In genomic region chr2:240893363-240893828, GRCh38 we compare ENCODE assay signal across 9 cellular contexts. TPM values are rescaled to one million over a fixed set of nuclear protein-coding genes. Genes with fewer than 3 reads are reported as not detected.
DNase-seq lines count a peak whose midpoint lies in the region; ATAC-seq and TF ChIP-seq lines count a peak whose summit lies in the region.
"Had no signal": no experiment of that assay in that cellular context is flagged by ENCODE, and none has a peak within 500 bp of the region (broad histone marks: within the 10 kb centered on the region; RNA-seq: fewer than 3 reads in every experiment).

No MANE protein-coding gene starts in this region.

- no peaks in the 10 kb centered on the region for H3K9me3 Mint-ChIP-seq in activated CD8-positive, alpha-beta T cell treated with anti-CD3 and anti-CD28 coated beads, Interleukin-2, amount 10 ng/mL, durations not matched to agents 7 days and 5 days (ENCODE audit: insufficient read depth)
- H3K9me3 Mint-ChIP-seq in memory B cell: no peaks in the 10 kb centered on the region
- no peaks in the 10 kb centered on the region for H3K9me3 Mint-ChIP-seq in type B pancreatic cell
- no peaks in the 10 kb centered on the region for H3K9me3 Mint-ChIP-seq in natural killer cell

- CTCF ChIA-PET in activated CD8-positive, alpha-beta T cell treated with anti-CD3 and anti-CD28 coated beads, Interleukin-2, amount 10 ng/mL, durations not matched to agents 7 days and 5 days (lab: Charles Lee): no interaction called here

- no peaks in the 10 kb centered on the region for H3K4me1 ChIP-seq in cardiac muscle cell (ENCODE audit: low read depth)
- peaks cover 14% of the 10 kb centered on the region for H3K4me1 ChIP-seq in left ventricle myocardium inferior
- peaks cover 0 to 9% of the 10 kb centered on the region in 2 donors for H3K4me1 ChIP-seq in right atrium auricular region

- POLR2A ChIA-PET in activated CD8-positive, alpha-beta T cell treated with anti-CD3 and anti-CD28 coated beads, Interleukin-2, amount 10 ng/mL, durations not matched to agents 7 days and 5 days (lab: Charles Lee): no interaction called here

- H3K4me3 ChIP-seq in cardiac muscle cell (no peak overlapping the region), left ventricle myocardium inferior (no peak overlapping the region), right atrium auricular region (no peak overlapping the region)

- intact Hi-C loops in left ventricle myocardium inferior (cut with micrococcal nuclease): no loop called here
- intact Hi-C loops in natural killer cell (cut with micrococcal nuclease): no loop called here

- H3K27ac ChIP-seq in cardiac muscle cell: no peak overlapping the region
- H3K27ac ChIP-seq in left ventricle myocardium inferior (replicated peaks): no peak overlapping the region
- H3K27ac ChIP-seq in right atrium auricular region: no peak overlapping the region

- H3K27me3 ChIP-seq in cardiac muscle cell (no peaks in the 10 kb centered on the region), left ventricle myocardium inferior (ENCODE audit: low read depth) (peaks cover 21% of the 10 kb centered on the region), right atrium auricular region (no peaks in the 10 kb centered on the region)

- H3K27ac Mint-ChIP-seq in activated CD8-positive, alpha-beta T cell treated with anti-CD3 and anti-CD28 coated beads, Interleukin-2, amount 10 ng/mL, durations not matched to agents 7 days and 5 days: no peak overlapping the region
- H3K27ac Mint-ChIP-seq in memory B cell: no peak overlapping the region
- peak overlapping the region; percentile 85 for H3K27ac Mint-ChIP-seq in type B pancreatic cell
- no peak overlapping the region for H3K27ac Mint-ChIP-seq in natural killer cell

- H3K4me3 Mint-ChIP-seq in activated CD8-positive, alpha-beta T cell treated with anti-CD3 and anti-CD28 coated beads, Interleukin-2, amount 10 ng/mL, durations not matched to agents 7 days and 5 days: no peak overlapping the region
- H3K4me3 Mint-ChIP-seq in memory B cell (no peak overlapping the region), type B pancreatic cell (peak overlapping the region; percentile 86), natural killer cell (no peak overlapping the region)

- ATAC-seq in activated CD8-positive, alpha-beta T cell treated with anti-CD3 and anti-CD28 coated beads, Interleukin-2, amount 10 ng/mL, durations not matched to agents 7 days and 5 days: peak; percentile 35
- ATAC-seq in memory B cell (ENCODE audit: low read depth) (peak; percentile 79), natural killer cell (no peak)

- H3K27me3 Mint-ChIP-seq in activated CD8-positive, alpha-beta T cell treated with anti-CD3 and anti-CD28 coated beads, Interleukin-2, amount 10 ng/mL, durations not matched to agents 7 days and 5 days (ENCODE audit: low read depth): no peaks in the 10 kb centered on the region
- H3K27me3 Mint-ChIP-seq in memory B cell (peaks cover 8% of the 10 kb centered on the region), type B pancreatic cell (no peaks in the 10 kb centered on the region), natural killer cell (ENCODE audit: low read depth in 2 of 2) (no peaks in the 10 kb centered on the region)

- no peaks in the 10 kb centered on the region for H3K36me3 Mint-ChIP-seq in activated CD8-positive, alpha-beta T cell treated with anti-CD3 and anti-CD28 coated beads, Interleukin-2, amount 10 ng/mL, durations not matched to agents 7 days and 5 days (ENCODE audit: low read depth)
- H3K36me3 Mint-ChIP-seq in memory B cell (no peaks in the 10 kb centered on the region), type B pancreatic cell (no peaks in the 10 kb centered on the region), natural killer cell (no peaks in the 10 kb centered on the region)

- H3K4me1 Mint-ChIP-seq in activated CD8-positive, alpha-beta T cell treated with anti-CD3 and anti-CD28 coated beads, Interleukin-2, amount 10 ng/mL, durations not matched to agents 7 days and 5 days (ENCODE audit: low read depth): no peaks in the 10 kb centered on the region
- H3K4me1 Mint-ChIP-seq in memory B cell (no peaks in the 10 kb centered on the region), type B pancreatic cell (ENCODE audit: unreplicated experiment) (peaks cover 6% of the 10 kb centered on the region), natural killer cell (no peaks in the 10 kb centered on the region)

- H3K36me3 ChIP-seq in cardiac muscle cell: no peaks in the 10 kb centered on the region
- no peaks in the 10 kb centered on the region for H3K36me3 ChIP-seq in left ventricle myocardium inferior
- no peaks in the 10 kb centered on the region for H3K36me3 ChIP-seq in right atrium auricular region

- H3K9me3 ChIP-seq in cardiac muscle cell (ENCODE audit: low read depth) (no peaks in the 10 kb centered on the region), left ventricle myocardium inferior (replicated peaks) (no peaks in the 10 kb centered on the region), right atrium auricular region (no peaks in the 10 kb centered on the region)

- peak; percentile 7 for TF ChIP-seq CTCF in cardiac muscle cell (IDR thresholded peaks at IDR 0.05; ENCODE audit: low read depth, low read length)
- TF ChIP-seq CTCF in left ventricle myocardium inferior (IDR thresholded peaks at IDR 0.05; ENCODE audit: borderline replicate concordance): no peak
- peak; percentile 42 for TF ChIP-seq CTCF in type B pancreatic cell (conservative IDR thresholded peaks at IDR 0.05)
- no peak for TF ChIP-seq CTCF in natural killer cell (IDR thresholded peaks at IDR 0.05)
- no peak for TF ChIP-seq CTCF in right atrium auricular region (IDR thresholded peaks at IDR 0.05)

- DNase-seq in cardiac muscle cell (ENCODE audit: low read depth in 1 of 2, low spot score in 1 of 2) (peak in 1 of 2 donors; percentile 51), left ventricle myocardium inferior (no peak), memory B cell (ENCODE audit: low spot score in 2 of 2) (no peak), type B pancreatic cell (ENCODE audit: extremely low spot score, unreplicated experiment) (no peak), activated gamma-delta T cell (lab: John Stamatoyannopoulos, UW) (no peak), natural killer cell (no peak), right atrium auricular region (ENCODE audit: low spot score) (no peak)
- DNase-seq in activated CD8-positive, alpha-beta T cell treated with anti-CD3 and anti-CD28 coated beads, Interleukin-2, amount 10 ng/mL, durations not matched to agents 7 days and 5 days: peak; percentile 26

RNA-seq across cellular contexts. Expression of gene MAB21L4, which starts 2.6 kb away (rescaled TPM):
- 0.07 TPM in 1 of 2 replicates, not detected in the other for total RNA-seq in cardiac muscle cell
- not detected in 2 replicates for polyA plus RNA-seq in cardiac muscle cell
- not detected for total RNA-seq in left ventricle myocardium inferior
- not detected for total RNA-seq in activated CD8-positive, alpha-beta T cell treated with anti-CD3 and anti-CD28 coated beads, Interleukin-2, amount 10 ng/mL, durations not matched to agents 7 days and 5 days
- total RNA-seq in type B pancreatic cell (ENCODE audit: low replicate concordance): 62.0 and 157 TPM in 2 replicates
- not detected for total RNA-seq in natural killer cell
- under 1 TPM in 1 of 2 donors, not detected in 1; 0.31 TPM for total RNA-seq in right atrium auricular region
- total RNA-seq: LHCN-M2 had no signal

RNA-seq across cellular contexts. Expression of gene CROCC2, which starts 12.7 kb away (rescaled TPM):
- total RNA-seq in cardiac muscle cell: not detected in 2 replicates
- not detected in 2 replicates for polyA plus RNA-seq in cardiac muscle cell
- not detected for total RNA-seq in left ventricle myocardium inferior
- not detected for total RNA-seq in activated CD8-positive, alpha-beta T cell treated with anti-CD3 and anti-CD28 coated beads, Interleukin-2, amount 10 ng/mL, durations not matched to agents 7 days and 5 days
- 0.68 and 0.98 TPM in 2 replicates for total RNA-seq in type B pancreatic cell (ENCODE audit: low replicate concordance)
- total RNA-seq in natural killer cell: under 1 TPM in 1 of 3 donors, not detected in 2; 0.14 TPM
- not detected for total RNA-seq in right atrium auricular region

RNA-seq across cellular contexts. Expression of gene AGXT, which starts 24.8 kb away (rescaled TPM):
- total RNA-seq in cardiac muscle cell (0.06 and 0.67 TPM in 2 replicates), left ventricle myocardium inferior (not detected), type B pancreatic cell (ENCODE audit: low replicate concordance) (0.51 and 1.00 TPM in 2 replicates), natural killer cell (not detected), right atrium auricular region (not detected)
- polyA plus RNA-seq in cardiac muscle cell: 0.75 and 0.99 TPM in 2 replicates
- total RNA-seq in activated CD8-positive, alpha-beta T cell treated with anti-CD3 and anti-CD28 coated beads, Interleukin-2, amount 10 ng/mL, durations not matched to agents 7 days and 5 days: not detected
- total RNA-seq: LHCN-M2 had no signal

Comparison
In these comparisons a context has a peak if more than half of its experiments do, and no peak if none do; other contexts are left out.
1. CTCF ChIP-seq: peak in cardiac muscle cell (single experiment) and type B pancreatic cell (single experiment); none in left ventricle myocardium inferior (single experiment), natural killer cell (single experiment) and right atrium auricular region (0 of 2).
2. ATAC-seq: peak in activated CD8-positive, alpha-beta T cell treated with anti-CD3 and anti-CD28 coated beads, Interleukin-2, amount 10 ng/mL, durations not matched to agents 7 days and 5 days (single experiment) and memory B cell (single experiment); none in natural killer cell (0 of 3).
3. RNA of gene MAB21L4, which starts 2.6 kb away (total RNA-seq): 62.0 to 157 TPM in type B pancreatic cell; 0.31 TPM in right atrium auricular region, 0.07 TPM in cardiac muscle cell, not detected in left ventricle myocardium inferior (single experiment), not detected in activated CD8-positive, alpha-beta T cell treated with anti-CD3 and anti-CD28 coated beads, Interleukin-2, amount 10 ng/mL, durations not matched to agents 7 days and 5 days and not detected in natural killer cell; every median in the first group is over 10 times any median in the second.